8 cellular contexts compared by ENCODE assay signal in the genomic region with DNA sequence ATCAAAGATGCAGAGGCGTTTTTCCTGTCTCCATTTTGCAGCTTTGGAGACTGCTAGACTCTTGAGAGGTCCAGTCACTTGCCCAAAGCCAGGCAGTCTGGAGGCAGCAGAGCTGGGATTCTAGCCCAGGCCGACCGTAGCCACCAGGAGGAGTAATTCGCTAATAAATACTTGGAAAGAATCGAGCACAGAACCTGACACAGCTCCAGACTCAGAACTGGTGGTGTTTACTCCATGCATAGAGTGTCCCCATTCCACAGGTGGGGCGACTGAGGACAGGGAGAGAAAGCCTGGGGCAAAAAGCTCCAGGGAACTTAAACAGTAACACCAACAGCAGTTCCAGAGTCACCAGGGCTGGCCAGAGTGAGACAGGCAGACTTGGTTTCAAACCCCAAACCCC. TPM values are rescaled to one million over a fixed set of nuclear protein-coding genes. Genes with fewer than 3 reads are reported as not detected.
A peak's percentile ranks its signal among the peaks of the same experiment; 100 is the strongest.
DNase-seq lines count a peak whose midpoint lies in the region; ATAC-seq and TF ChIP-seq lines count a peak whose summit lies in the region.

No MANE protein-coding gene starts in this region.

- DNase-seq in BJ (ENCODE audit: low read depth) = no peak
- peak; percentile 13 to 16 for DNase-seq in Kasumi-1 (lab: John Stamatoyannopoulos, UW)
- peak; percentile 45 to 55 for DNase-seq in cardiac fibroblast (ENCODE audit: low read depth in 2 of 2)
- DNase-seq in lung microvascular endothelial cell (ENCODE audit: low read depth in 2 of 2) = peak; percentile 33 to 52
- no peak for DNase-seq in putamen (ENCODE audit: low spot score)

- peak; percentile 36 for TF ChIP-seq CTCF in BJ (IDR thresholded peaks at IDR 0.05; ENCODE audit: insufficient read depth, low read depth, low read length)
- TF ChIP-seq CTCF in cardiac fibroblast (IDR thresholded peaks at IDR 0.05; ENCODE audit: low read depth, low read length) = peak; percentile 45

- POLR2A ChIA-PET in BJ (lab: Charles Lee) = no interaction called here

- ATAC-seq in HG02610 (IDR thresholded peaks at IDR 0.05; ENCODE audit: unreplicated experiment) (no peak), HG03442 (IDR thresholded peaks at IDR 0.05; ENCODE audit: unreplicated experiment) (no peak), HG03521 (IDR thresholded peaks at IDR 0.05; ENCODE audit: unreplicated experiment) (no peak)

- H3K27me3 ChIP-seq in BJ (ENCODE audit: control insufficient read depth, insufficient read depth, low read length) = peaks cover 2% of the 10 kb centered on the region; the same call in 1 of the 2 replicates

- H3K4me3 ChIP-seq in BJ (ENCODE audit: low read depth, low read length) = no peak overlapping the region
- no peak overlapping the region for H3K4me3 ChIP-seq in cardiac fibroblast (replicated peaks in 1 of 2; ENCODE audit: low read depth in 2 of 2, low read length in 2 of 2)

- H3K36me3 ChIP-seq in BJ (ENCODE audit: control insufficient read depth, insufficient read depth, low read length) = no peaks in the 10 kb centered on the region

- CTCF ChIA-PET in BJ (lab: Yijun Ruan, JAX) = interaction anchor here (0.8 to 10.5 kb wide), 7 partner anchors 10 to 113 kb away, joined by 4 to 108 read pairs (median 21); partner anchors contain the start of gene CERCAM

RNA-seq across cellular contexts. Expression of gene CERCAM, which starts 10.7 kb away (rescaled TPM):
- polyA plus RNA-seq in BJ (2011; rRNA removed) = 193 and 309 TPM in 2 replicates
- 64.1 and 103 TPM in 2 replicates for polyA minus RNA-seq in BJ (2011; rRNA and poly(A)+ RNA removed)
- 16.1 and 19.0 TPM in 2 replicates for total RNA-seq in lung microvascular endothelial cell

RNA-seq across cellular contexts. Expression of gene URM1, which starts 38.8 kb away (rescaled TPM):
- polyA plus RNA-seq in BJ (2011; rRNA removed) = 68.7 and 95.7 TPM in 2 replicates
- polyA minus RNA-seq in BJ (2011; rRNA and poly(A)+ RNA removed) = 33.4 and 58.1 TPM in 2 replicates
- 36.0 and 46.4 TPM in 2 replicates for total RNA-seq in lung microvascular endothelial cell

RNA-seq across cellular contexts. Expression of gene ODF2, which starts 45.8 kb away (rescaled TPM):
- 16.3 and 21.5 TPM in 2 replicates for polyA plus RNA-seq in BJ (2011; rRNA removed)
- polyA minus RNA-seq in BJ (2011; rRNA and poly(A)+ RNA removed) = 9.3 and 12.7 TPM in 2 replicates
- 20.5 and 25.4 TPM in 2 replicates for total RNA-seq in lung microvascular endothelial cell

Comparison
In these comparisons a context has a peak if more than half of its experiments do, and no peak if none do; other contexts are left out.
1. DNase-seq: peak in Kasumi-1 (2 of 2), cardiac fibroblast (2 of 2) and lung microvascular endothelial cell (2 of 2); none in BJ (single experiment) and putamen (single experiment).